In the genomic region with DNA sequence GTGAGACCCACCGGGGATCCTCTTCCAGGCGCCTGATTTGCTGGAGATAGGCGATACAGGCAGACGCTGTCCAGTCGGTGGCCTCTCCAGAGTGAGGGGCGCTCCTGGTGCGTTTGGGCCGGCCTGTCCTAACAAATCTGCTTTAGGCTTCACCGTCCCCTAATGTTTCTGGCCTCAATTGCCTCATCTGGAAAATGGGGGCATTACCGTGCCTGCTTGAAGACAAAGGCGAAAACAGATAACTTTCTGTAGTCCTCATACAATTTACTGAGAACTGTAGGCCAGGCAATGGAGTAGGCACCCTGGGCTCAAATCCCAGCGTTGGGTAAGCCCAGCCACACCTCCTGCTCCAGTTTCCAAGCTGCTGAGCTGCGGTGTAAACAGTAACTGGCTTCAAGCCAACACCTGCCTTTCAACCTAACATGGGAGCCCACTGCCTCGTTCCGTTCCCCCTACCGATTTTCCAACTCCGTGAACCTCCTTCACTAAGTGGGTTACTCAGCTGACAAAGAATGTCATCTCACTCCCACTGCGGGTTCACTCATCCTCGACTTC, we compare ENCODE assay signal across 8 cellular contexts. TPM values are rescaled to one million over a fixed set of nuclear protein-coding genes. Genes with fewer than 3 reads are reported as not detected.
DNase-seq lines count a peak whose midpoint lies in the region; ATAC-seq and TF ChIP-seq lines count a peak whose summit lies in the region.

No MANE protein-coding gene starts in this region.

- CTCF ChIA-PET in PC-3 (lab: Charles Lee): no interaction called here

- DNase-seq in DMS 273 (lab: John Stamatoyannopoulos, UW; ENCODE audit: unreplicated experiment) (peak; percentile 8), DMS 273 treated with DMSO at 0.1 percent for 48 hours (lab: John Stamatoyannopoulos, UW) (no peak), PC-3 (no peak), epithelial cell of esophagus (ENCODE audit: low read depth) (peak; percentile 17), NCI-H187 treated with DMSO at 0.1 percent for 48 hours (lab: John Stamatoyannopoulos, UW) (no peak)

- no peaks in the 10 kb centered on the region for H4K20me1 ChIP-seq in PC-3 (ENCODE audit: low read length)

- POLR2A ChIA-PET in PC-3 (lab: Charles Lee; ENCODE audit: unreplicated experiment): no interaction called here

- intact Hi-C loops in PC-3 (cut with micrococcal nuclease): loop anchor here (10.0 kb wide), 3 partner anchors 208 to 668 kb away; a partner anchor contains a TSS

- peaks cover 10% of the 10 kb centered on the region; the same call in 1 of the 2 replicates for H3K79me2 ChIP-seq in PC-3 (ENCODE audit: low read length)

- H3K36me3 ChIP-seq in PC-3 (ENCODE audit: low read depth, low read length): no peaks in the 10 kb centered on the region
- no peaks in the 10 kb centered on the region for H3K36me3 ChIP-seq in neutrophil

- H3K27ac ChIP-seq in PC-3 (ENCODE audit: low read length): 0 out of 2 replicates have a peak overlapping the region, but pooled peaks have one; percentile 12
- peak overlapping the region; percentile 93 for H3K27ac ChIP-seq in neutrophil

- H3K4me1 ChIP-seq in PC-3 (ENCODE audit: insufficient read depth, low read length): peaks cover 4% of the 10 kb centered on the region
- peaks cover 15% of the 10 kb centered on the region in 2 experiments for H3K4me1 ChIP-seq in neutrophil (ENCODE audit: control insufficient read depth in 1 of 2, insufficient read depth in 1 of 2, low read depth in 1 of 2, low read length in 1 of 2)

- ATAC-seq in PC-3 (no peak), HG03159 (IDR thresholded peaks at IDR 0.05; ENCODE audit: unreplicated experiment) (no peak), HG02973 (IDR thresholded peaks at IDR 0.05; ENCODE audit: unreplicated experiment) (no peak)

- H3K4me3 ChIP-seq in PC-3 (ENCODE audit: low read length) (peak overlapping the region; percentile 43), epithelial cell of esophagus (ENCODE audit: low read length) (peak overlapping the region; percentile 76), neutrophil (ENCODE audit: low read depth in 1 of 2, low read length in 1 of 2) (peak overlapping the region; percentile 68 to 83)

- TF ChIP-seq CTCF in PC-3 (conservative IDR thresholded peaks at IDR 0.05; ENCODE audit: low read depth, low read length) (no peak), epithelial cell of esophagus (IDR thresholded peaks at IDR 0.05; ENCODE audit: insufficient read depth, low read depth, low read length, missing control alignments) (no peak), neutrophil (IDR thresholded peaks at IDR 0.05) (no peak)

- TSS peak; percentile 37 for BruUV-seq in PC-3 (replicated peaks; lab: Mats Ljungman, UMichigan)

- H3F3A ChIP-seq in PC-3 (ENCODE audit: low read length, unreplicated experiment): no peaks in the 10 kb centered on the region

- H3K27me3 ChIP-seq in PC-3 (ENCODE audit: low read length) (no peaks in the 10 kb centered on the region), neutrophil (no peaks in the 10 kb centered on the region)

- peak overlapping the region; percentile 44; the same call in 1 of the 2 replicates for H3K9ac ChIP-seq in PC-3 (ENCODE audit: low read length)

- H3K9me2 ChIP-seq in PC-3 (replicated peaks; ENCODE audit: low read length): no peaks in the 10 kb centered on the region

- peak overlapping the region; percentile 83 for H2AFZ ChIP-seq in PC-3 (ENCODE audit: low read length)

- H3K9me3 ChIP-seq in PC-3 (ENCODE audit: low read length): no peaks in the 10 kb centered on the region
- H3K9me3 ChIP-seq in neutrophil: no peaks in the 10 kb centered on the region

- H3K4me2 ChIP-seq in PC-3 (ENCODE audit: low read length): peak overlapping the region; percentile 72

RNA-seq across cellular contexts. Expression of a gene that starts 0.6 kb away (rescaled TPM):
- 7.9 and 8.7 TPM in 2 replicates for total RNA-seq in PC-3 (2014; rRNA removed)

RNA-seq across cellular contexts. Expression of a gene that starts 53.9 kb away (rescaled TPM):
- 16.1 and 17.3 TPM in 2 replicates for total RNA-seq in PC-3 (2014; rRNA removed)

Comparison
In these comparisons a context has a peak if more than half of its experiments do, and no peak if none do; other contexts are left out.
1. DNase-seq: peak in DMS 273 (single experiment) and epithelial cell of esophagus (single experiment); none in DMS 273 treated with DMSO at 0.1 percent for 48 hours (single experiment), PC-3 (single experiment) and NCI-H187 treated with DMSO at 0.1 percent for 48 hours (single experiment).
2. Peak in every context shown above with its lines, with median percentiles within 50 percentile points of each other: H3K4me3 ChIP-seq.